8 cellular contexts compared by ENCODE assay signal in genomic region chr1:236523704-236524141, GRCh38. TPM values are rescaled to one million over a fixed set of nuclear protein-coding genes. Genes with fewer than 3 reads are reported as not detected.
DNase-seq lines count a peak whose midpoint lies in the region; ATAC-seq, FAIRE-seq and TF ChIP-seq lines count a peak whose summit lies in the region.

Gene LGALS8 (plus strand): TSS chr1:236523982. CDS start chr1:236526071, 2,089 bp downstream.

- H3K9me3 ChIP-seq in HUES48 (ENCODE audit: control insufficient read depth, insufficient read depth, low read length) (no peaks in the 10 kb centered on the region), SJSA1 (replicated peaks) (no peaks in the 10 kb centered on the region), neutrophil (no peaks in the 10 kb centered on the region)

- H3K4me3 ChIP-seq in HUES48 (ENCODE audit: low read depth, low read length) (peak within 1 kb of the TSS; percentile 89), SJSA1 (peak within 1 kb of the TSS; percentile 71), neutrophil (ENCODE audit: low read depth in 1 of 2, low read length in 1 of 2) (peak within 1 kb of the TSS; percentile 85 to 89)

- peak; percentile 54 for ATAC-seq in GM21381 (IDR thresholded peaks at IDR 0.05; ENCODE audit: unreplicated experiment)

- H3K27me3 ChIP-seq in HUES48 (ENCODE audit: control insufficient read depth, insufficient read depth, low read length), result peaks cover 22% of the 10 kb centered on the region
- no peaks in the 10 kb centered on the region for H3K27me3 ChIP-seq in SJSA1 (replicated peaks)
- H3K27me3 ChIP-seq in neutrophil, result no peaks in the 10 kb centered on the region

- peak within 1 kb of the TSS; percentile 63 for H3K9ac ChIP-seq in HUES48 (ENCODE audit: low read depth, low read length)

- DNase-seq in COR-L47 (lab: John Stamatoyannopoulos, UW) (peak; percentile 83), SJSA1 (ENCODE audit: low read depth in 1 of 2, low spot score in 2 of 2) (peak; percentile 77 to 87), frontal cortex (ENCODE audit: low spot score in 2 of 2) (peak; percentile 71 to 84)
- peak; percentile 51 to 78 (median 70) for DNase-seq in activated naive CD4-positive, alpha-beta T cell (lab: John Stamatoyannopoulos, UW)

- H3K4me1 ChIP-seq in HUES48 (ENCODE audit: control insufficient read depth, insufficient read depth, low read length) (peaks cover 4% of the 10 kb centered on the region; the same call in 1 of the 2 replicates), SJSA1 (replicated peaks) (peaks cover 13% of the 10 kb centered on the region), neutrophil (ENCODE audit: control insufficient read depth in 1 of 2, insufficient read depth in 1 of 2, low read depth in 1 of 2, low read length in 1 of 2) (peaks cover 11 to 12% of the 10 kb centered on the region in 2 experiments)

- H3K36me3 ChIP-seq in HUES48 (ENCODE audit: control insufficient read depth, insufficient read depth, low read length) (no peaks in the 10 kb centered on the region), SJSA1 (peaks cover 15% of the 10 kb centered on the region), neutrophil (peaks cover 14% of the 10 kb centered on the region)

- H3K27ac ChIP-seq in HUES48 (ENCODE audit: low read depth, low read length) (no peak within 1 kb of the TSS), SJSA1 (peak within 1 kb of the TSS; percentile 56), neutrophil (peak within 1 kb of the TSS; percentile 90)

- TF ChIP-seq CTCF in neutrophil (IDR thresholded peaks at IDR 0.05), result no peak
- TF ChIP-seq CTCF in subcutaneous adipose tissue (IDR thresholded peaks at IDR 0.05; ENCODE audit: low read depth), result no peak

- FAIRE-seq in frontal cortex (lab: Jason Lieb, UNC), result no peak

RNA-seq across cellular contexts. Expression of gene LGALS8, which starts in this region (rescaled TPM):
- 29.3 and 47.7 TPM in 2 replicates for total RNA-seq in SJSA1 (2014; rRNA removed; shearing (Covaris generic))
- 66.0 TPM for total RNA-seq in frontal cortex
- total RNA-seq in subcutaneous adipose tissue, result 100 to 1,000 TPM in 3 of 4 donors, 10 to 100 TPM in 1; 98.5 to 123 (median 115) TPM
